ENCODE assay signal across 15 cellular contexts in genomic region chr16:54657058-54657708, GRCh38.
DNase-seq lines count a peak whose midpoint lies in the region; ATAC-seq, FAIRE-seq and TF ChIP-seq lines count a peak whose summit lies in the region.
"Had no signal": no experiment of that assay in that cellular context is flagged by ENCODE, and none has a peak within 500 bp of the region (broad histone marks: within the 10 kb centered on the region; RNA-seq: fewer than 3 reads in every experiment).

No MANE protein-coding gene starts in this region.

- H3K4me2 ChIP-seq in K562 (ENCODE audit: insufficient read depth, low read length) (no peak overlapping the region), HepG2 (ENCODE audit: low read depth, low read length) (no peak overlapping the region)

- H3K4me3 ChIP-seq in K562 = no peak overlapping the region
- H3K4me3 ChIP-seq in HepG2 (replicated peaks in 1 of 3; ENCODE audit: insufficient read depth in 1 of 3, low read depth in 2 of 3, low read length in 3 of 3) = no peak overlapping the region
- H3K4me3 ChIP-seq: gastroesophageal sphincter, SK-N-MC had no signal

- TF ChIP-seq POLR2A in K562 (conservative IDR thresholded peaks at IDR 0.05) (no peak), HepG2 (IDR thresholded peaks at IDR 0.05; ENCODE audit: insufficient read depth in 1 of 2, low read depth in 2 of 2, low read length in 2 of 2) (no peak)

- H4K20me1 ChIP-seq in K562 (replicated peaks; ENCODE audit: control insufficient read depth, insufficient read depth, low read length) (no peaks in the 10 kb centered on the region), HepG2 (ENCODE audit: insufficient read depth, low read length) (no peaks in the 10 kb centered on the region)

- H3K4me1 Mint-ChIP-seq in activated naive CD4-positive, alpha-beta T cell treated with anti-CD3 and anti-CD28 coated beads for 36 hours (ENCODE audit: low read depth) = peaks cover 7% of the 10 kb centered on the region
- H3K4me1 Mint-ChIP-seq in CD14-positive monocyte = peaks cover 13% of the 10 kb centered on the region

- TF ChIP-seq CTCF in 22Rv1 (IDR thresholded peaks at IDR 0.05) = no peak
- no peak for TF ChIP-seq CTCF in K562 (IDR thresholded peaks at IDR 0.05 in 2 of 3, conservative IDR thresholded peaks at IDR 0.05 in 1 of 3; ENCODE audit: insufficient read depth in 2 of 3, low read depth in 1 of 3, low read length in 3 of 3)
- TF ChIP-seq CTCF in HepG2 (CRISPR knock-in tag; IDR thresholded peaks at IDR 0.05) = no peak
- no peak for TF ChIP-seq CTCF in CD14-positive monocyte (IDR thresholded peaks at IDR 0.05)
- TF ChIP-seq CTCF in GM13976 (IDR thresholded peaks at IDR 0.05; ENCODE audit: borderline replicate concordance, control extremely low read depth, extremely low read depth, insufficient read depth, missing control alignments) = no peak

- no peak; the same call in 2 of the 3 replicates for ATAC-seq in K562
- no peak for ATAC-seq in HepG2
- ATAC-seq: gastroesophageal sphincter; naive thymus-derived CD4-positive, alpha-beta T cell had no signal

- H3K27ac Mint-ChIP-seq in activated naive CD4-positive, alpha-beta T cell treated with anti-CD3 and anti-CD28 coated beads for 36 hours = no peak overlapping the region
- H3K27ac Mint-ChIP-seq in CD14-positive monocyte = no peak overlapping the region
- H3K27ac Mint-ChIP-seq: naive thymus-derived CD4-positive, alpha-beta T cell had no signal

- no TSS peak for BruUV-seq in K562 (replicated peaks; lab: Mats Ljungman, UMichigan)
- no TSS peak for BruUV-seq in HepG2 (replicated peaks; lab: Mats Ljungman, UMichigan)

- FAIRE-seq in K562 (lab: Jason Lieb, UNC) = no peak
- peak; percentile 30 for FAIRE-seq in HepG2 (lab: Jason Lieb, UNC)

- H3K9ac ChIP-seq in K562 (ENCODE audit: insufficient read depth in 1 of 2, low read depth in 2 of 2, low read length in 2 of 2) (no peak overlapping the region), HepG2 (ENCODE audit: insufficient read depth, low read depth, low read length) (no peak overlapping the region)

- no peaks in the 10 kb centered on the region for H3K79me2 ChIP-seq in K562 (ENCODE audit: control insufficient read depth, insufficient read depth, low read length)
- no peaks in the 10 kb centered on the region for H3K79me2 ChIP-seq in HepG2 (ENCODE audit: insufficient read depth, low read length)

- CTCF ChIA-PET in K562 (lab: Yijun Ruan, JAX; ENCODE audit: low intra/inter-chr PET ratio) = no interaction called here
- CTCF ChIA-PET in HepG2 (lab: Yijun Ruan, JAX; ENCODE audit: low intra/inter-chr PET ratio, low total read pairs) = no interaction called here
- CTCF ChIA-PET in activated naive CD4-positive, alpha-beta T cell treated with anti-CD3 and anti-CD28 coated beads for 36 hours (lab: Charles Lee) = interaction anchor here (0.6 kb wide), 1 partner anchor 217 kb away, joined by 3 read pairs; no protein-coding TSS in a partner anchor

- H3K36me3 ChIP-seq in K562 (ENCODE audit: control insufficient read depth, insufficient read depth, low read length) = no peaks in the 10 kb centered on the region
- no peaks in the 10 kb centered on the region for H3K36me3 ChIP-seq in HepG2 (replicated peaks in 1 of 2; ENCODE audit: control insufficient read depth in 1 of 2, insufficient read depth in 2 of 2, low read length in 2 of 2)
- H3K36me3 ChIP-seq: gastroesophageal sphincter had no signal

- no peak overlapping the region for H3K4me3 Mint-ChIP-seq in activated naive CD4-positive, alpha-beta T cell treated with anti-CD3 and anti-CD28 coated beads for 36 hours
- H3K4me3 Mint-ChIP-seq in CD14-positive monocyte = no peak overlapping the region
- H3K4me3 Mint-ChIP-seq: naive thymus-derived CD4-positive, alpha-beta T cell had no signal

- no peaks in the 10 kb centered on the region for H3K4me1 ChIP-seq in K562 (replicated peaks in 1 of 2; ENCODE audit: control insufficient read depth in 2 of 2, insufficient read depth in 2 of 2, low read length in 2 of 2)
- H3K4me1 ChIP-seq in HepG2 (ENCODE audit: insufficient read depth, low read length) = no peaks in the 10 kb centered on the region

- intact Hi-C loops in K562 (cut with micrococcal nuclease) = no loop called here
- intact Hi-C loops in HepG2 (cut with micrococcal nuclease; ENCODE audit: unreplicated experiment) = no loop called here
- intact Hi-C loops in activated naive CD4-positive, alpha-beta T cell treated with anti-CD3 and anti-CD28 coated beads for 36 hours (cut with micrococcal nuclease) = no loop called here
- intact Hi-C loops in CD14-positive monocyte (cut with micrococcal nuclease) = no loop called here

- 2% methylated on average over 4 of the region's 5 CpGs for WGBS in K562 (ENCODE audit: insufficient coverage, low coverage, missing lambda C conversion rate)
- 50% methylated on average over 5 of the region's 5 CpGs for WGBS in HepG2 (ENCODE audit: low lambda C conversion rate)

- no peaks in the 10 kb centered on the region for H3K36me3 Mint-ChIP-seq in activated naive CD4-positive, alpha-beta T cell treated with anti-CD3 and anti-CD28 coated beads for 36 hours (ENCODE audit: low read depth)
- no peaks in the 10 kb centered on the region for H3K36me3 Mint-ChIP-seq in CD14-positive monocyte
- H3K36me3 Mint-ChIP-seq: naive thymus-derived CD4-positive, alpha-beta T cell had no signal

- H2AFZ ChIP-seq in K562 (ENCODE audit: low read depth, low read length) = no peak overlapping the region
- no peak overlapping the region for H2AFZ ChIP-seq in HepG2 (ENCODE audit: low read length)

- TF ChIP-seq RAD21 in K562 (CRISPR knock-in tag; conservative IDR thresholded peaks at IDR 0.05 in 1 of 2, IDR thresholded peaks at IDR 0.05 in 1 of 2) = no peak
- TF ChIP-seq RAD21 in HepG2 (CRISPR knock-in tag; IDR thresholded peaks at IDR 0.05) = no peak

- DNase-seq in HS-5 (ENCODE audit: low read depth) = peak; percentile 51
- DNase-seq in K562 (ENCODE audit: extremely low read depth in 1 of 4, low spot score in 3 of 4) = no peak
- DNase-seq in HepG2 (ENCODE audit: low spot score) = no peak
- DNase-seq in activated naive CD4-positive, alpha-beta T cell treated with anti-CD3 and anti-CD28 coated beads for 36 hours = no peak
- DNase-seq in CD14-positive monocyte (ENCODE audit: low spot score) = no peak
- no peak for DNase-seq in GM13976 (ENCODE audit: low spot score)
- DNase-seq in activated CD4-positive, CD25-positive, alpha-beta regulatory T cell treated with anti-CD3 and anti-CD28 coated beads, Interleukin-2, amount 50 U/mL, for 72 hours = no peak
- DNase-seq: activated CD8-positive, alpha-beta memory T cell treated with anti-CD3 and anti-CD28 coated beads for 24 hours; naive thymus-derived CD4-positive, alpha-beta T cell; NCI-H146; stimulated activated CD4-positive, alpha-beta T cell treated with anti-CD3 and anti-CD28 coated beads, Interleukin-2, amount 100 ng/mL, for 48 hours; trophoblast cell had no signal

- in situ Hi-C loops in K562 (cut with MboI) = no loop called here
- in situ Hi-C loops in HepG2 (cut with HindIII; ENCODE audit: extremely low pct_ligation_motif_present, low pct_unique_long_range_greater_than_20kb) = no loop called here
- in situ Hi-C loops in GM13976 (cut with MboI; ENCODE audit: low sequenced_read_pairs, unreplicated experiment) = no loop called here

- no peak for TF ChIP-seq EP300 in K562 (IDR thresholded peaks at IDR 0.05; ENCODE audit: low read length)
- no peak for TF ChIP-seq EP300 in HepG2 (IDR thresholded peaks at IDR 0.05; ENCODE audit: low read depth in 2 of 2, low read length in 2 of 2)
- TF ChIP-seq EP300 in HepG2 (CRISPR knock-in tag; IDR thresholded peaks at IDR 0.05; ENCODE audit: borderline replicate concordance) = no peak

- peak overlapping the region; percentile 15; the same call in 1 of the 2 replicates for H3K27ac ChIP-seq in 22Rv1
- no peak overlapping the region for H3K27ac ChIP-seq in K562 (ENCODE audit: extremely low read depth, low read depth, low read length)
- H3K27ac ChIP-seq in HepG2 (ENCODE audit: extremely low read length, insufficient read depth, low read length) = no peak overlapping the region
- H3K27ac ChIP-seq: gastroesophageal sphincter, SK-N-MC had no signal

- H3K9me3 Mint-ChIP-seq in activated naive CD4-positive, alpha-beta T cell treated with anti-CD3 and anti-CD28 coated beads for 36 hours = no peaks in the 10 kb centered on the region
- peaks cover 5 to 22% (median 13%) of the 10 kb centered on the region in 7 donors for H3K9me3 Mint-ChIP-seq in CD14-positive monocyte

- H3K27me3 ChIP-seq in K562 (ENCODE audit: control insufficient read depth in 2 of 2, insufficient read depth in 2 of 2, low read length in 2 of 2) = peaks cover 3 to 5% of the 10 kb centered on the region in 2 experiments; a peak in 3 of 5 replicates
- peaks cover 4 to 33% of the 10 kb centered on the region in 2 experiments; a peak in 3 of 5 replicates for H3K27me3 ChIP-seq in HepG2 (ENCODE audit: control insufficient read depth in 1 of 2, insufficient read depth in 2 of 2, low read length in 2 of 2)

- H3K9me3 ChIP-seq in K562 (replicated peaks; ENCODE audit: control insufficient read depth, insufficient read depth, low read depth, low read length) = no peaks in the 10 kb centered on the region
- H3K9me3 ChIP-seq in HepG2 (ENCODE audit: low read length) = no peaks in the 10 kb centered on the region

- H3K27me3 Mint-ChIP-seq in activated naive CD4-positive, alpha-beta T cell treated with anti-CD3 and anti-CD28 coated beads for 36 hours (ENCODE audit: low read depth) = peaks cover 34% of the 10 kb centered on the region
- H3K27me3 Mint-ChIP-seq in CD14-positive monocyte (ENCODE audit: low read depth in 3 of 3) = peaks cover 9 to 15% (median 10%) of the 10 kb centered on the region in 3 donors

- no peaks in the 10 kb centered on the region for H3K9me1 ChIP-seq in K562 (ENCODE audit: control insufficient read depth, insufficient read depth, low read length)

- POLR2A ChIA-PET in K562 (lab: Yijun Ruan, JAX) (no interaction called here), HepG2 (lab: Yijun Ruan, JAX) (no interaction called here)

TF ChIP-seq in K562, 482 proteins besides CTCF, POLR2A, EP300 and RAD21 (continues in another document):
- TF ChIP-seq CBFA2T2 (conservative IDR thresholded peaks at IDR 0.05) = no peak
- TF ChIP-seq OTX1 (CRISPR knock-in tag; IDR thresholded peaks at IDR 0.05) = no peak
- TF ChIP-seq NFE2 (IDR thresholded peaks at IDR 0.05; ENCODE audit: low read depth) = no peak
- TF ChIP-seq DACH1 (IDR thresholded peaks at IDR 0.05; ENCODE audit: partially characterized antibody) = no peak
- no peak for TF ChIP-seq ZNF212 (CRISPR knock-in tag; IDR thresholded peaks at IDR 0.05)

TF ChIP-seq in HepG2, 621 proteins besides CTCF, POLR2A, EP300 and RAD21 (continues in another document):
- TF ChIP-seq NFYC (CRISPR knock-in tag; IDR thresholded peaks at IDR 0.05) = 0 out of 2 replicates have a peak, but pooled peaks have one; percentile 27
